In genomic region chr2:217988840-217989204, GRCh38 we compare ENCODE assay signal across 9 cellular contexts. TPM values are rescaled to one million over a fixed set of nuclear protein-coding genes. Genes with fewer than 3 reads are reported as not detected.
DNase-seq lines count a peak whose midpoint lies in the region; ATAC-seq and TF ChIP-seq lines count a peak whose summit lies in the region.
"Had no signal": no experiment of that assay in that cellular context is flagged by ENCODE, and none has a peak within 500 bp of the region (broad histone marks: within the 10 kb centered on the region; RNA-seq: fewer than 3 reads in every experiment).

No MANE protein-coding gene starts in this region.

- no peaks in the 10 kb centered on the region for H3K9me3 ChIP-seq in HCT116 (ENCODE audit: control insufficient read depth in 1 of 2, insufficient read depth in 1 of 2, low read depth in 1 of 2, low read length in 2 of 2)

- no peaks in the 10 kb centered on the region for H3K27me3 ChIP-seq in HCT116 (ENCODE audit: insufficient read depth, low read length)

- no peaks in the 10 kb centered on the region for H3K36me3 ChIP-seq in HCT116 (ENCODE audit: control insufficient read depth in 1 of 2, insufficient read depth in 2 of 2, low read length in 2 of 2)

- H2AFZ ChIP-seq in HCT116 (ENCODE audit: low read depth, low read length, poor library complexity, severe bottlenecking), result no peak overlapping the region

- RAD21 ChIA-PET in HCT116 (lab: Charles Lee; ENCODE audit: low non-redundant PET in 1 of 2, low total read pairs in 2 of 2, uncharacterized antibody in 2 of 2, unreplicated experiment in 2 of 2), result no interaction called here

- peaks cover 10 to 17% of the 10 kb centered on the region in 2 experiments for H3K4me1 ChIP-seq in HCT116 (ENCODE audit: control insufficient read depth in 1 of 2, insufficient read depth in 2 of 2, low read length in 2 of 2)

- no peak for TF ChIP-seq CTCF in HCT116 (IDR thresholded peaks at IDR 0.05 in 2 of 3, conservative IDR thresholded peaks at IDR 0.05 in 1 of 3; ENCODE audit: borderline replicate concordance in 1 of 3, insufficient read depth in 1 of 3, low read depth in 2 of 3, low read length in 2 of 3)

- H3K9me3 Mint-ChIP-seq in activated CD8-positive, alpha-beta T cell treated with anti-CD3 and anti-CD28 coated beads, Interleukin-2, amount 10 ng/mL, durations not matched to agents 7 days and 5 days (ENCODE audit: insufficient read depth), result no peaks in the 10 kb centered on the region
- H3K9me3 Mint-ChIP-seq in stimulated activated effector memory CD8-positive, alpha-beta T cell treated with anti-CD3 and anti-CD28 coated beads, Interleukin-12 subunit alpha, Interleukin-12 subunit beta, amount 100 ng/mL, for 72 hours, result no peaks in the 10 kb centered on the region
- H3K9me3 Mint-ChIP-seq: activated B cell treated with CpG ODN at 0.5 μM for 24 hours had no signal

- CTCF ChIA-PET in HCT116 (lab: Charles Lee), result interaction anchor here (0.7 to 1.8 kb wide), 5 partner anchors 41 to 203 kb away, joined by 3 to 26 read pairs (median 4); no protein-coding TSS in a partner anchor
- CTCF ChIA-PET in activated CD8-positive, alpha-beta T cell treated with anti-CD3 and anti-CD28 coated beads, Interleukin-2, amount 10 ng/mL, durations not matched to agents 7 days and 5 days (lab: Charles Lee), result interaction anchor here (0.6 to 2.0 kb wide), 9 partner anchors 42 to 203 kb away, joined by 3 to 28 read pairs (median 3); no protein-coding TSS in a partner anchor

- no peak overlapping the region for H3K9ac ChIP-seq in HCT116 (ENCODE audit: low read length)

- TF ChIP-seq POLR2A in HCT116 (IDR thresholded peaks at IDR 0.05; ENCODE audit: borderline replicate concordance, extremely low read depth, insufficient read depth, insufficient read length), result no peak

- H3K4me2 ChIP-seq in HCT116 (ENCODE audit: low read length), result peak overlapping the region; percentile 78

- H3K36me3 Mint-ChIP-seq in activated CD8-positive, alpha-beta T cell treated with anti-CD3 and anti-CD28 coated beads, Interleukin-2, amount 10 ng/mL, durations not matched to agents 7 days and 5 days (ENCODE audit: low read depth), result no peaks in the 10 kb centered on the region
- no peaks in the 10 kb centered on the region for H3K36me3 Mint-ChIP-seq in stimulated activated effector memory CD8-positive, alpha-beta T cell treated with anti-CD3 and anti-CD28 coated beads, Interleukin-12 subunit alpha, Interleukin-12 subunit beta, amount 100 ng/mL, for 72 hours

- H4K20me1 ChIP-seq in HCT116 (ENCODE audit: insufficient read depth), result no peaks in the 10 kb centered on the region

- no peak overlapping the region for H3K27ac Mint-ChIP-seq in activated CD8-positive, alpha-beta T cell treated with anti-CD3 and anti-CD28 coated beads, Interleukin-2, amount 10 ng/mL, durations not matched to agents 7 days and 5 days
- peak overlapping the region; percentile 13 for H3K27ac Mint-ChIP-seq in stimulated activated effector memory CD8-positive, alpha-beta T cell treated with anti-CD3 and anti-CD28 coated beads, Interleukin-12 subunit alpha, Interleukin-12 subunit beta, amount 100 ng/mL, for 72 hours
- H3K27ac Mint-ChIP-seq: activated B cell treated with CpG ODN at 0.5 μM for 24 hours had no signal

- no peak overlapping the region; a peak in 1 of 4 replicates for H3K4me3 ChIP-seq in HCT116 (replicated peaks in 1 of 2; ENCODE audit: low read depth in 1 of 2, low read length in 2 of 2)

- no peak for ATAC-seq in HCT116
- peak; percentile 24 for ATAC-seq in activated CD8-positive, alpha-beta T cell treated with anti-CD3 and anti-CD28 coated beads, Interleukin-2, amount 10 ng/mL, durations not matched to agents 7 days and 5 days
- ATAC-seq in stimulated activated effector memory CD8-positive, alpha-beta T cell treated with anti-CD3 and anti-CD28 coated beads, Interleukin-12 subunit alpha, Interleukin-12 subunit beta, amount 100 ng/mL, for 72 hours, result no peak
- no peak for ATAC-seq in GM19463 (IDR thresholded peaks at IDR 0.05; ENCODE audit: unreplicated experiment)
- ATAC-seq in HG03097 (IDR thresholded peaks at IDR 0.05; ENCODE audit: low FRiP score, unreplicated experiment), result no peak

- DNase-seq in HCT116 (ENCODE audit: low read depth, low spot score) (no peak), islet precursor cell (peak; percentile 77), HT-29 (ENCODE audit: low spot score) (no peak), G401 (ENCODE audit: low spot score) (no peak)
- no peak for DNase-seq in activated CD8-positive, alpha-beta T cell treated with anti-CD3 and anti-CD28 coated beads, Interleukin-2, amount 10 ng/mL, durations not matched to agents 7 days and 5 days
- no peak for DNase-seq in stimulated activated effector memory CD8-positive, alpha-beta T cell treated with anti-CD3 and anti-CD28 coated beads, Interleukin-12 subunit alpha, Interleukin-12 subunit beta, amount 100 ng/mL, for 72 hours (ENCODE audit: low spot score in 2 of 2)

- no peaks in the 10 kb centered on the region for H3K9me2 ChIP-seq in HCT116 (ENCODE audit: insufficient read depth)

- no peak overlapping the region for H3K27ac ChIP-seq in HCT116 (ENCODE audit: low read depth, low read length)

- H3K79me2 ChIP-seq in HCT116 (ENCODE audit: insufficient read depth, low read length), result no peaks in the 10 kb centered on the region

- peaks cover 5% of the 10 kb centered on the region for H3K27me3 Mint-ChIP-seq in activated CD8-positive, alpha-beta T cell treated with anti-CD3 and anti-CD28 coated beads, Interleukin-2, amount 10 ng/mL, durations not matched to agents 7 days and 5 days (ENCODE audit: low read depth)

- no TSS peak for BruUV-seq in HCT116 (replicated peaks; lab: Mats Ljungman, UMichigan)

- intact Hi-C loops in HCT116 (cut with micrococcal nuclease), result loop anchor here (1.0 to 5.0 kb wide), 5 partner anchors 41 to 204 kb away; no protein-coding TSS in a partner anchor

- POLR2A ChIA-PET in HCT116 (lab: Charles Lee), result no interaction called here
- POLR2A ChIA-PET in activated CD8-positive, alpha-beta T cell treated with anti-CD3 and anti-CD28 coated beads, Interleukin-2, amount 10 ng/mL, durations not matched to agents 7 days and 5 days (lab: Charles Lee), result interaction anchor here (0.9 kb wide), 1 partner anchor 46 kb away, joined by 4 read pairs; no protein-coding TSS in a partner anchor

- in situ Hi-C loops in G401 (cut with HindIII; ENCODE audit: low sequenced_read_pairs), result loop anchor here (10.0 kb wide), 1 partner anchor 204 kb away; no protein-coding TSS in a partner anchor

- no peak overlapping the region for H3K4me3 Mint-ChIP-seq in activated CD8-positive, alpha-beta T cell treated with anti-CD3 and anti-CD28 coated beads, Interleukin-2, amount 10 ng/mL, durations not matched to agents 7 days and 5 days
- H3K4me3 Mint-ChIP-seq in stimulated activated effector memory CD8-positive, alpha-beta T cell treated with anti-CD3 and anti-CD28 coated beads, Interleukin-12 subunit alpha, Interleukin-12 subunit beta, amount 100 ng/mL, for 72 hours, result no peak overlapping the region
- H3K4me3 Mint-ChIP-seq: activated B cell treated with CpG ODN at 0.5 μM for 24 hours had no signal

- TF ChIP-seq RAD21 in HCT116 (IDR thresholded peaks at IDR 0.05; ENCODE audit: low read depth), result no peak

- no peaks in the 10 kb centered on the region for H3K4me1 Mint-ChIP-seq in activated CD8-positive, alpha-beta T cell treated with anti-CD3 and anti-CD28 coated beads, Interleukin-2, amount 10 ng/mL, durations not matched to agents 7 days and 5 days (ENCODE audit: low read depth)
- H3K4me1 Mint-ChIP-seq in stimulated activated effector memory CD8-positive, alpha-beta T cell treated with anti-CD3 and anti-CD28 coated beads, Interleukin-12 subunit alpha, Interleukin-12 subunit beta, amount 100 ng/mL, for 72 hours, result peaks cover 12% of the 10 kb centered on the region

TF ChIP-seq in HCT116, 20 proteins besides CTCF, POLR2A, EP300 and RAD21:
- TF ChIP-seq EZH2phosphoT487 (IDR thresholded peaks at IDR 0.05; ENCODE audit: borderline replicate concordance), result no peak

RNA-seq across cellular contexts. Expression of gene TNS1, which starts 14.0 kb away (rescaled TPM):
- total RNA-seq in HCT116 (2021; ENCODE audit: unreplicated experiment), result 6.2 TPM
- polyA plus RNA-seq in HCT116 (2012), result 2.4 TPM in 2 replicates
- total RNA-seq in activated CD8-positive, alpha-beta T cell treated with anti-CD3 and anti-CD28 coated beads, Interleukin-2, amount 10 ng/mL, durations not matched to agents 7 days and 5 days, result 10 to 100 TPM; 28.9 to 29.8 TPM
- 8.9 and 13.8 TPM in 2 replicates for total RNA-seq in HT-29 (2014; rRNA removed; shearing (Covaris generic))
- 0.37 TPM in 1 of 2 replicates, not detected in the other for total RNA-seq in G401 (2014; rRNA removed; shearing (Covaris generic))
